1 cellular context compared by ENCODE assay signal in genomic region chr11:36012410-36012809, GRCh38.
TF ChIP-seq lines count a peak whose summit lies in the region.

No MANE protein-coding gene starts in this region.

TF ChIP-seq in IMR-90, 13 proteins besides CTCF, POLR2A, EP300 and RAD21:
- peak; percentile 58; the same call in 1 of the 2 replicates for TF ChIP-seq CEBPB (IDR thresholded peaks at IDR 0.05; ENCODE audit: low read depth, low read length)
- no peak for TF ChIP-seq RCOR1 (IDR thresholded peaks at IDR 0.05; ENCODE audit: insufficient replicate concordance, low read length)
TF ChIP-seq in IMR-90: peak in this region for 1.
